20 cellular contexts compared by ENCODE assay signal in the genomic region with DNA sequence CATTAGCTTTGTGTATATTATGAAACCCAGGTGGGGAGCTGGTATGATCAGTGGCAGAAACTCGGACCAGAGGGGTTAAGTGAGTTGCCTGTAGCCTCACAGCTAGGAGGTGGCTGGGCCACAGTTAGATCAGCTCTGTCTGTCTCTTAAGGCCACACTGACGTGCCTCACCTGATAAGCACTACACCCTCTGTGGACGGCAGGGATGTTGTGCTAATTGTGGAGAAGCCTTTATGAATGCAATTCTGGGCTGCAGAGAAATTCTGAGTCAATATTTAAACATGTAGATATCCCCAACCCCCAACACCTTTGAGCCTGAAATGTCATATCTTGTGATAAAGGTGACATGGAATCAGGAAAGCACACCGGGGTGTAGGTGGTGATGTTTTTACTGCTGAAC.
DNase-seq lines count a peak whose midpoint lies in the region; ATAC-seq, FAIRE-seq and TF ChIP-seq lines count a peak whose summit lies in the region.
"Had no signal": no experiment of that assay in that cellular context is flagged by ENCODE, and none has a peak within 500 bp of the region (broad histone marks: within the 10 kb centered on the region; RNA-seq: fewer than 3 reads in every experiment).

No MANE protein-coding gene starts in this region.

- ATAC-seq in HepG2 (no peak), K562 (peak; percentile 53; the same call in 1 of the 3 replicates), right lobe of liver (peak in 1 of 4 donors; percentile 30), left lobe of liver (no peak)
- ATAC-seq: CD8-positive, alpha-beta T cell had no signal

- no peak for TF ChIP-seq EP300 in HepG2 (IDR thresholded peaks at IDR 0.05; ENCODE audit: low read depth in 2 of 2, low read length in 2 of 2)
- no peak for TF ChIP-seq EP300 in HepG2 (CRISPR knock-in tag; IDR thresholded peaks at IDR 0.05; ENCODE audit: borderline replicate concordance)
- no peak for TF ChIP-seq EP300 in K562 (IDR thresholded peaks at IDR 0.05; ENCODE audit: low read length)

- H3K4me2 ChIP-seq in HepG2 (ENCODE audit: low read depth, low read length) = no peak overlapping the region
- no peak overlapping the region for H3K4me2 ChIP-seq in K562 (ENCODE audit: insufficient read depth, low read length)
- H3K4me2 ChIP-seq: KMS-11 had no signal

- in situ Hi-C loops in HepG2 (cut with HindIII; ENCODE audit: extremely low pct_ligation_motif_present, low pct_unique_long_range_greater_than_20kb) = no loop called here
- in situ Hi-C loops in K562 (cut with MboI) = no loop called here

- no peaks in the 10 kb centered on the region for H3K9me1 ChIP-seq in K562 (ENCODE audit: control insufficient read depth, insufficient read depth, low read length)

- TF ChIP-seq POLR2A in HepG2 (IDR thresholded peaks at IDR 0.05; ENCODE audit: insufficient read depth in 1 of 2, low read depth in 2 of 2, low read length in 2 of 2) (no peak), K562 (conservative IDR thresholded peaks at IDR 0.05) (no peak), right lobe of liver (IDR thresholded peaks at IDR 0.05) (peak; percentile 13)

- no peaks in the 10 kb centered on the region for H4K20me1 ChIP-seq in HepG2 (ENCODE audit: insufficient read depth, low read length)
- no peaks in the 10 kb centered on the region for H4K20me1 ChIP-seq in K562 (replicated peaks; ENCODE audit: control insufficient read depth, insufficient read depth, low read length)
- H4K20me1 ChIP-seq: BLaER1 treated with 17β-estradiol and CSF1 and Interleukin-3, amounts not matched to agents 10 nM and 100 nM had no signal

- DNase-seq in HepG2 (ENCODE audit: low spot score) = no peak
- no peak for DNase-seq in K562 (ENCODE audit: extremely low read depth in 1 of 4, low spot score in 3 of 4)
- no peak for DNase-seq in right lobe of liver
- DNase-seq in RKO (ENCODE audit: low spot score) = no peak
- DNase-seq in activated naive CD4-positive, alpha-beta T cell treated with anti-CD3 and anti-CD28 coated beads, Interleukin-2, amount 50 U/mL, for 16 hours = no peak
- DNase-seq in left lobe of liver (ENCODE audit: low spot score) = no peak
- no peak for DNase-seq in ecto neural progenitor cell (ENCODE audit: low spot score)
- DNase-seq: CD8-positive, alpha-beta T cell; GDM1; HFFc6; NCI-H1417 treated with DMSO at 0.1 percent for 48 hours; NCI-H2029; NCI-H748 treated with DMSO at 0.1 percent for 48 hours; NK-92 treated with Interleukin-12 subunit alpha and Interleukin-12 subunit beta, amount 100 ng/mL, for 24 hours; OCI-M1 had no signal

- H3K27ac ChIP-seq in liver (ENCODE audit: low read depth in 1 of 2, low read length in 2 of 2) = peak overlapping the region; percentile 20 to 32
- no peak overlapping the region for H3K27ac ChIP-seq in HepG2 (ENCODE audit: extremely low read length, insufficient read depth, low read length)
- no peak overlapping the region for H3K27ac ChIP-seq in K562 (ENCODE audit: extremely low read depth, low read depth, low read length)
- H3K27ac ChIP-seq in right lobe of liver = no peak overlapping the region
- H3K27ac ChIP-seq: KMS-11, SK-N-MC had no signal

- H3K79me2 ChIP-seq in HepG2 (ENCODE audit: insufficient read depth, low read length) (no peaks in the 10 kb centered on the region), K562 (ENCODE audit: control insufficient read depth, insufficient read depth, low read length) (no peaks in the 10 kb centered on the region)

- 67% methylated on average over 4 of the region's 4 CpGs for WGBS in liver
- WGBS in HepG2 (ENCODE audit: low lambda C conversion rate) = 0% methylated on average over 4 of the region's 4 CpGs
- 0% methylated on average over 4 of the region's 4 CpGs for WGBS in K562 (ENCODE audit: insufficient coverage, low coverage, missing lambda C conversion rate)
- 40% methylated on average over 1 of the region's 4 CpGs for WGBS in right lobe of liver (ENCODE audit: insufficient coverage, low coverage, low lambda C conversion rate, missing lambda C conversion rate)

- H3K27me3 ChIP-seq in liver (ENCODE audit: control insufficient read depth in 4 of 4, insufficient read depth in 4 of 4, low read length in 3 of 4) = peaks cover 0 to 2% (median 0%) of the 10 kb centered on the region in 4 donors
- H3K27me3 ChIP-seq in HepG2 (ENCODE audit: control insufficient read depth in 1 of 2, insufficient read depth in 2 of 2, low read length in 2 of 2) = no peaks in the 10 kb centered on the region; a peak in 1 of 5 replicates
- H3K27me3 ChIP-seq in K562 (ENCODE audit: control insufficient read depth in 2 of 2, insufficient read depth in 2 of 2, low read length in 2 of 2) = peaks cover 5 to 24% of the 10 kb centered on the region in 2 experiments
- H3K27me3 ChIP-seq in right lobe of liver = no peaks in the 10 kb centered on the region
- H3K27me3 ChIP-seq: BLaER1 treated with 17β-estradiol and CSF1 and Interleukin-3, amounts not matched to agents 10 nM and 100 nM had no signal

- TF ChIP-seq RAD21 in liver (IDR thresholded peaks at IDR 0.05) (no peak), HepG2 (CRISPR knock-in tag; IDR thresholded peaks at IDR 0.05) (no peak), K562 (CRISPR knock-in tag; conservative IDR thresholded peaks at IDR 0.05 in 1 of 2, IDR thresholded peaks at IDR 0.05 in 1 of 2) (no peak)

- CTCF ChIA-PET in HepG2 (lab: Yijun Ruan, JAX; ENCODE audit: low intra/inter-chr PET ratio, low total read pairs) (no interaction called here), K562 (lab: Yijun Ruan, JAX; ENCODE audit: low intra/inter-chr PET ratio) (no interaction called here)

- no TSS peak for BruUV-seq in HepG2 (replicated peaks; lab: Mats Ljungman, UMichigan)
- no TSS peak for BruUV-seq in K562 (replicated peaks; lab: Mats Ljungman, UMichigan)

- POLR2A ChIA-PET in HepG2 (lab: Yijun Ruan, JAX) = no interaction called here
- POLR2A ChIA-PET in K562 (lab: Yijun Ruan, JAX) = interaction anchor here (0.6 kb wide), 1 partner anchor 88 kb away, joined by 3 read pairs; no protein-coding TSS in a partner anchor

- FAIRE-seq in HepG2 (lab: Jason Lieb, UNC) (no peak), K562 (lab: Jason Lieb, UNC) (no peak)
- FAIRE-seq: D721Med had no signal

- no peak overlapping the region for H2AFZ ChIP-seq in HepG2 (ENCODE audit: low read length)
- H2AFZ ChIP-seq in K562 (ENCODE audit: low read depth, low read length) = no peak overlapping the region

- intact Hi-C loops in HepG2 (cut with micrococcal nuclease; ENCODE audit: unreplicated experiment) (no loop called here), K562 (cut with micrococcal nuclease) (no loop called here), right lobe of liver (cut with DNase I) (no loop called here)

- H3K36me3 ChIP-seq in liver (ENCODE audit: control insufficient read depth in 4 of 4, insufficient read depth in 3 of 4, low read depth in 1 of 4, low read length in 3 of 4) (no peaks in the 10 kb centered on the region), HepG2 (replicated peaks in 1 of 2; ENCODE audit: control insufficient read depth in 1 of 2, insufficient read depth in 2 of 2, low read length in 2 of 2) (no peaks in the 10 kb centered on the region), K562 (ENCODE audit: control insufficient read depth, insufficient read depth, low read length) (no peaks in the 10 kb centered on the region), right lobe of liver (no peaks in the 10 kb centered on the region)
- H3K36me3 ChIP-seq: BLaER1 treated with 17β-estradiol and CSF1 and Interleukin-3, amounts not matched to agents 10 nM and 100 nM had no signal

- H3K9me3 ChIP-seq in liver (ENCODE audit: control insufficient read depth in 4 of 4, low read length in 3 of 4) (no peaks in the 10 kb centered on the region), HepG2 (ENCODE audit: low read length) (no peaks in the 10 kb centered on the region), K562 (replicated peaks; ENCODE audit: control insufficient read depth, insufficient read depth, low read depth, low read length) (no peaks in the 10 kb centered on the region), right lobe of liver (no peaks in the 10 kb centered on the region)

- H3K9ac ChIP-seq in liver (ENCODE audit: low read depth in 1 of 2, low read length in 2 of 2) (no peak overlapping the region), HepG2 (ENCODE audit: insufficient read depth, low read depth, low read length) (no peak overlapping the region), K562 (ENCODE audit: insufficient read depth in 1 of 2, low read depth in 2 of 2, low read length in 2 of 2) (no peak overlapping the region)
- H3K9ac ChIP-seq: KMS-11 had no signal

- TF ChIP-seq CTCF in liver (IDR thresholded peaks at IDR 0.05; ENCODE audit: low read depth, low read length, missing input control) = no peak
- no peak for TF ChIP-seq CTCF in HepG2 (CRISPR knock-in tag; IDR thresholded peaks at IDR 0.05)
- TF ChIP-seq CTCF in K562 (IDR thresholded peaks at IDR 0.05 in 2 of 3, conservative IDR thresholded peaks at IDR 0.05 in 1 of 3; ENCODE audit: insufficient read depth in 2 of 3, low read depth in 1 of 3, low read length in 3 of 3) = no peak
- no peak for TF ChIP-seq CTCF in right lobe of liver (IDR thresholded peaks at IDR 0.05)

- no peak overlapping the region for H3K4me3 ChIP-seq in liver (ENCODE audit: low read depth in 1 of 3, low read length in 3 of 3)
- H3K4me3 ChIP-seq in HepG2 (replicated peaks in 1 of 3; ENCODE audit: insufficient read depth in 1 of 3, low read depth in 2 of 3, low read length in 3 of 3) = no peak overlapping the region
- no peak overlapping the region for H3K4me3 ChIP-seq in K562
- no peak overlapping the region for H3K4me3 ChIP-seq in right lobe of liver
- H3K4me3 ChIP-seq: BLaER1 treated with 17β-estradiol and CSF1 and Interleukin-3, amounts not matched to agents 10 nM and 100 nM; SK-N-MC had no signal

- peaks cover 4 to 15% (median 6%) of the 10 kb centered on the region in 4 donors for H3K4me1 ChIP-seq in liver (ENCODE audit: control insufficient read depth in 4 of 4, insufficient read depth in 4 of 4, low read length in 3 of 4)
- peaks cover 20% of the 10 kb centered on the region for H3K4me1 ChIP-seq in HepG2 (ENCODE audit: insufficient read depth, low read length)
- H3K4me1 ChIP-seq in K562 (replicated peaks in 1 of 2; ENCODE audit: control insufficient read depth in 2 of 2, insufficient read depth in 2 of 2, low read length in 2 of 2) = no peaks in the 10 kb centered on the region
- peaks cover 0 to 6% (median 0%) of the 10 kb centered on the region in 4 donors for H3K4me1 ChIP-seq in right lobe of liver

TF ChIP-seq in liver, 16 proteins besides CTCF, POLR2A, EP300 and RAD21 (continues in another document):
- TF ChIP-seq EGR1 (IDR thresholded peaks at IDR 0.05; ENCODE audit: low read depth in 2 of 2) (no peak), FOXA2 (IDR thresholded peaks at IDR 0.05) (no peak), RXRA (IDR thresholded peaks at IDR 0.05) (no peak)

TF ChIP-seq in HepG2, 621 proteins besides CTCF, POLR2A, EP300 and RAD21 (continues in another document):
- no peak for TF ChIP-seq ZNF207 (IDR thresholded peaks at IDR 0.05; ENCODE audit: borderline replicate concordance)
- TF ChIP-seq HDAC6 (IDR thresholded peaks at IDR 0.05; ENCODE audit: low read depth, low read length) = no peak
- no peak for TF ChIP-seq TAF15 (IDR thresholded peaks at IDR 0.05; ENCODE audit: low read depth, low read length, poor library complexity, severe bottlenecking)

TF ChIP-seq in K562, 482 proteins besides CTCF, POLR2A, EP300 and RAD21 (continues in another document):
- no peak for TF ChIP-seq NR2F6 (CRISPR knock-in tag; IDR thresholded peaks at IDR 0.05)
- 0 out of 2 replicates have a peak, but pooled peaks have one; percentile 30 for TF ChIP-seq ZNF134 (CRISPR knock-in tag; conservative IDR thresholded peaks at IDR 0.05)
- TF ChIP-seq PYGO2 (tag; IDR thresholded peaks at IDR 0.05) = no peak

Comparison
In these comparisons a context has a peak if more than half of its experiments do, and no peak if none do; other contexts are left out.
1. H3K27ac ChIP-seq: peak in liver (2 of 2); none in HepG2 (single experiment), K562 (single experiment) and right lobe of liver (0 of 3).